ENCODE assay signal across 24 cellular contexts in the genomic region with DNA sequence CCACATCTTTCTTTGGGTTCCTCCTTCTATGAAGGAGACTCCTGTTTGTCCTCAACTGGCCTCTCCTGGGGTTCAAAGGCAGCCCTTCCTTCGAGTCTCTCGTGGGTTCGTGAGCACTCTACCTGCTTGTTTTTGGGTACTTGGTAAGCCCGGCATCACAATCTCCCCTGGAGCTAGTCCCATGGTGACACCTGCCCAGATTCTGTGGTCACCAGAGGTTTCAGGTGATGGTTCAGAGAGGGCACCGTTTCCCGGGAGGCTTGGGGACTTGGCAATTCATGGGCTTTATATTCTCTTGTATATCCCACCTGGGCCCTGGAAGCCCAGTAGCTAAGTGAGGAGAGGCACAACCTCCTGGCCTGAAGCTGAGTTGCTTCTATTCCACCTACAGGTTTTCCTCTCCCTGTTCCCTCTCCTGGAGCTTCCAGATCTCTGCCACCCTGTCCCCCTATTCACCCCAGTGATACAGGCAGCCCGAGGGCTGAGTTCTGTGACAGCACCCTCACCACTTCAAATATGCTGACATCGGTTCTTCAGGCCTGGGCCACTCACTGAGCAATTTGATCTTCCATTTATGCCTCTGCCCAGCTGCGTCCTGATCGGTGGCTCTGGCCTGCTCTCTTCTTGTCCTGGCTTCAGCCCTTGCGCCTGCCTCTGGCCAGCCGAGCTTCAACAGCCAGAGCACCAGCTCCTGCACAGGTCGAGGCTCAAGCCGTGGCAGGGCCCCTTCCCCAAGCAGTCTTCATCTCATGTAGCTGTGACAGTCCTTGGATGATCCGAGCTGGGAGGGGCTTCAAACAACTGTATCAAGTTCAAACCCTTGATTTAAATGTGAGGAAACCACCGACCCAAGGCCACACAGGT.
"Had no signal": no experiment of that assay in that cellular context is flagged by ENCODE, and none has a peak within 500 bp of the region (broad histone marks: within the 10 kb centered on the region; RNA-seq: fewer than 3 reads in every experiment).

No MANE protein-coding gene starts in this region.

- H3K9ac ChIP-seq: KMS-11, SK-N-SH had no signal

- H3K27me3 ChIP-seq: adrenal gland, SJCRH30 had no signal

- H3K27ac Mint-ChIP-seq: activated CD4-positive, alpha-beta T cell treated with anti-CD3 and anti-CD28 coated beads, Interleukin-2, amount 10 ng/mL, durations not matched to agents 24 days and 14 days; activated naive CD8-positive, alpha-beta T cell treated with anti-CD3 and anti-CD28 coated beads, Interleukin-2, amount 10 ng/mL, durations not matched to agents 7 days and 5 days; activated T-helper 17 cell treated with anti-CD3 and anti-CD28 coated beads, Interleukin-2, amount 50 U/mL, for 72 hours had no signal

- DNase-seq: activated CD4-positive, alpha-beta T cell treated with anti-CD3 and anti-CD28 coated beads for 1 hour; activated CD4-positive, alpha-beta T cell treated with anti-CD3 and anti-CD28 coated beads, Interleukin-2, amount 10 ng/mL, durations not matched to agents 24 days and 14 days; activated CD4-positive, alpha-beta T cell treated with anti-CD3 and anti-CD28 coated beads, Interleukin-2, amount 50 U/mL, for 48 hours; activated gamma-delta T cell; activated naive CD4-positive, alpha-beta T cell treated with anti-CD3 and anti-CD28 coated beads, Interleukin-2, amount 10 ng/mL, durations not matched to agents 7 days and 5 days; activated naive CD8-positive, alpha-beta T cell treated with anti-CD3 and anti-CD28 coated beads, Interleukin-2, amount 10 ng/mL, durations not matched to agents 7 days and 5 days; activated T-cell treated with anti-CD3 and anti-CD28 coated beads for 4 hours; adrenal gland; anterior cingulate cortex; NCI-H1092; NCI-H1417; NCI-H1930; NCI-H2171; NCI-H2227 treated with DMSO at 0.1 percent for 48 hours; NCI-H446 treated with DMSO at 0.1 percent for 48 hours; NCI-H524 treated with DMSO at 0.1 percent for 48 hours; NCI-H774; Right ventricle myocardium superior; SJCRH30; SK-N-SH had no signal

- H3K4me1 Mint-ChIP-seq: activated CD4-positive, alpha-beta T cell treated with anti-CD3 and anti-CD28 coated beads, Interleukin-2, amount 10 ng/mL, durations not matched to agents 24 days and 14 days; activated naive CD4-positive, alpha-beta T cell treated with anti-CD3 and anti-CD28 coated beads, Interleukin-2, amount 10 ng/mL, durations not matched to agents 7 days and 5 days; activated naive CD8-positive, alpha-beta T cell treated with anti-CD3 and anti-CD28 coated beads, Interleukin-2, amount 10 ng/mL, durations not matched to agents 7 days and 5 days; activated T-helper 17 cell treated with anti-CD3 and anti-CD28 coated beads, Interleukin-2, amount 50 U/mL, for 72 hours had no signal

- H3K4me3 Mint-ChIP-seq: activated CD4-positive, alpha-beta T cell treated with anti-CD3 and anti-CD28 coated beads, Interleukin-2, amount 10 ng/mL, durations not matched to agents 24 days and 14 days; activated naive CD4-positive, alpha-beta T cell treated with anti-CD3 and anti-CD28 coated beads, Interleukin-2, amount 10 ng/mL, durations not matched to agents 7 days and 5 days; activated naive CD8-positive, alpha-beta T cell treated with anti-CD3 and anti-CD28 coated beads, Interleukin-2, amount 10 ng/mL, durations not matched to agents 7 days and 5 days; activated T-helper 17 cell treated with anti-CD3 and anti-CD28 coated beads, Interleukin-2, amount 50 U/mL, for 72 hours had no signal

- H3K4me2 ChIP-seq: KMS-11, SK-N-SH had no signal

- H3K36me3 ChIP-seq: adrenal gland, SJCRH30 had no signal

- H3K27me3 Mint-ChIP-seq: activated CD4-positive, alpha-beta T cell treated with anti-CD3 and anti-CD28 coated beads, Interleukin-2, amount 10 ng/mL, durations not matched to agents 24 days and 14 days; activated naive CD8-positive, alpha-beta T cell treated with anti-CD3 and anti-CD28 coated beads, Interleukin-2, amount 10 ng/mL, durations not matched to agents 7 days and 5 days; activated T-helper 17 cell treated with anti-CD3 and anti-CD28 coated beads, Interleukin-2, amount 50 U/mL, for 72 hours had no signal

- H3K9me3 Mint-ChIP-seq: activated T-helper 17 cell treated with anti-CD3 and anti-CD28 coated beads, Interleukin-2, amount 50 U/mL, for 72 hours had no signal

- H3K4me3 ChIP-seq: adrenal gland, SJCRH30 had no signal

- H3K4me1 ChIP-seq: adrenal gland, SJCRH30 had no signal

- ATAC-seq: activated T-helper 17 cell treated with anti-CD3 and anti-CD28 coated beads, Interleukin-2, amount 50 U/mL, for 72 hours; Panc1 had no signal

- H3K9me3 ChIP-seq: adrenal gland, SK-N-SH had no signal

- H3K27ac ChIP-seq: adrenal gland, KMS-11, RWPE1, SJCRH30 had no signal
